Comparison of ENCODE assay signal across 10 cellular contexts in genomic region chr7:3089493-3089892, GRCh38. TPM values are rescaled to one million over a fixed set of nuclear protein-coding genes. Genes with fewer than 3 reads are reported as not detected.
A peak's percentile ranks its signal among the peaks of the same experiment; 100 is the strongest.
DNase-seq lines count a peak whose midpoint lies in the region; ATAC-seq and TF ChIP-seq lines count a peak whose summit lies in the region.
"Had no signal": no experiment of that assay in that cellular context is flagged by ENCODE, and none has a peak within 500 bp of the region (broad histone marks: within the 10 kb centered on the region; RNA-seq: fewer than 3 reads in every experiment).

No MANE protein-coding gene starts in this region.

- intact Hi-C loops in A673 (cut with micrococcal nuclease; ENCODE audit: unreplicated experiment): no loop called here

- H3K36me3 Mint-ChIP-seq in T-helper 17 cell (ENCODE audit: low read depth): no peaks in the 10 kb centered on the region
- H3K36me3 Mint-ChIP-seq: activated naive CD8-positive, alpha-beta T cell treated with anti-CD3 and anti-CD28 coated beads, Interleukin-2, amount 10 ng/mL, durations not matched to agents 7 days and 5 days had no signal

- TF ChIP-seq CTCF in A673 (conservative IDR thresholded peaks at IDR 0.05; ENCODE audit: low read depth, low read length): peak; percentile 54
- TF ChIP-seq CTCF in GM13976 (IDR thresholded peaks at IDR 0.05; ENCODE audit: borderline replicate concordance, control extremely low read depth, extremely low read depth, insufficient read depth, missing control alignments): peak; percentile 14

- DNase-seq in A673 (ENCODE audit: low spot score): peak; percentile 35
- DNase-seq in GM13976 (ENCODE audit: low spot score): no peak
- no peak for DNase-seq in T-helper 17 cell
- DNase-seq in iPS-NIHi7 (ENCODE audit: extremely low spot score): peak; percentile 83
- DNase-seq in cerebellum (ENCODE audit: low spot score): no peak
- DNase-seq: activated naive CD8-positive, alpha-beta T cell treated with anti-CD3 and anti-CD28 coated beads, Interleukin-2, amount 10 ng/mL, durations not matched to agents 7 days and 5 days; psoas muscle had no signal

- H3K9me3 ChIP-seq in A673 (ENCODE audit: low read depth, low read length, poor library complexity, severe bottlenecking): no peaks in the 10 kb centered on the region
- no peaks in the 10 kb centered on the region for H3K9me3 ChIP-seq in T-helper 17 cell (ENCODE audit: control insufficient read depth, low read length, poor library complexity, severe bottlenecking)
- H3K9me3 ChIP-seq: psoas muscle had no signal

- no peak overlapping the region for H3K4me3 Mint-ChIP-seq in T-helper 17 cell
- H3K4me3 Mint-ChIP-seq: activated naive CD8-positive, alpha-beta T cell treated with anti-CD3 and anti-CD28 coated beads, Interleukin-2, amount 10 ng/mL, durations not matched to agents 7 days and 5 days had no signal

- H3K4me1 Mint-ChIP-seq in T-helper 17 cell: peaks cover 33% of the 10 kb centered on the region

- H3K36me3 ChIP-seq in A673 (ENCODE audit: insufficient read depth, low read length, poor library complexity, severe bottlenecking): no peaks in the 10 kb centered on the region

- no peaks in the 10 kb centered on the region for H3K27me3 Mint-ChIP-seq in T-helper 17 cell

- H3K27me3 ChIP-seq in A673 (replicated peaks; ENCODE audit: insufficient read depth, low read depth, low read length, poor library complexity): peaks cover 15% of the 10 kb centered on the region

- H3K4me1 ChIP-seq in A673 (ENCODE audit: insufficient read depth, low read length, poor library complexity, severe bottlenecking): peaks cover 1% of the 10 kb centered on the region
- H3K4me1 ChIP-seq: psoas muscle had no signal

- POLR2A ChIA-PET in A673 (lab: Charles Lee; ENCODE audit: low non-redundant PET): interaction anchor here (0.6 kb wide), 1 partner anchor 26 kb away, joined by 6 read pairs; no protein-coding TSS in a partner anchor

- no TSS peak for BruUV-seq in A673 (replicated peaks; lab: Mats Ljungman, UMichigan)

- in situ Hi-C loops in GM13976 (cut with MboI; ENCODE audit: low sequenced_read_pairs, unreplicated experiment): no loop called here

- no peak overlapping the region for H3K27ac ChIP-seq in A673 (ENCODE audit: low read depth, low read length, poor library complexity, severe bottlenecking)
- H3K27ac ChIP-seq: psoas muscle had no signal

- no peak overlapping the region for H3K4me3 ChIP-seq in A673 (ENCODE audit: low read depth, low read length, poor library complexity, severe bottlenecking)
- H3K4me3 ChIP-seq: psoas muscle had no signal

- CTCF ChIA-PET in A673 (lab: Charles Lee): interaction anchor here (0.6 kb wide), 1 partner anchor 369 kb away, joined by 3 read pairs; no protein-coding TSS in a partner anchor

- H3K27ac Mint-ChIP-seq in T-helper 17 cell: peak overlapping the region; percentile 100
- H3K27ac Mint-ChIP-seq: activated naive CD8-positive, alpha-beta T cell treated with anti-CD3 and anti-CD28 coated beads, Interleukin-2, amount 10 ng/mL, durations not matched to agents 7 days and 5 days had no signal

- ATAC-seq in T-helper 17 cell: no peak
- ATAC-seq in HG02885 (IDR thresholded peaks at IDR 0.05; ENCODE audit: poor library complexity, unreplicated experiment): no peak
- ATAC-seq in HG03342 (IDR thresholded peaks at IDR 0.05; ENCODE audit: unreplicated experiment): no peak
- no peak for ATAC-seq in HG02642 (IDR thresholded peaks at IDR 0.05; ENCODE audit: poor library complexity, unreplicated experiment)
- ATAC-seq: psoas muscle had no signal

RNA-seq across cellular contexts. Expression of gene CARD11, which starts 45.8 kb away (rescaled TPM):
- total RNA-seq in A673 (2021) (1.6 and 1.8 TPM in 2 replicates), T-helper 17 cell (100 to 1,000 TPM; 126 to 155 TPM), cerebellum (0.27 TPM)

Comparison
In these comparisons a context has a peak if more than half of its experiments do, and no peak if none do; other contexts are left out.
1. DNase-seq: peak in A673 (single experiment) and iPS-NIHi7 (single experiment); none in GM13976 (single experiment), T-helper 17 cell (0 of 3) and cerebellum (single experiment).
2. RNA of gene CARD11, which starts 45.8 kb away (total RNA-seq): 126 to 155 TPM in T-helper 17 cell; 1.6 to 1.8 TPM in A673 and 0.27 TPM in cerebellum (single experiment); every median in the first group is over 10 times any median in the second.